In genomic region chr14:54632452-54632851, GRCh38 we compare ENCODE assay signal across 29 cellular contexts.
"Had no signal": no experiment of that assay in that cellular context is flagged by ENCODE, and none has a peak within 500 bp of the region (broad histone marks: within the 10 kb centered on the region; RNA-seq: fewer than 3 reads in every experiment).

No MANE protein-coding gene starts in this region.

- ATAC-seq: effector memory CD8-positive, alpha-beta T cell; esophagus mucosa; foreskin keratinocyte; gastrocnemius medialis; gastroesophageal sphincter; heart right ventricle had no signal

- H3K27ac Mint-ChIP-seq: dendritic cell treated with granulocyte-macrophage colony-stimulating factor and Interleukin-4, amounts not matched to agents 40 ng/mL and 50 ng/mL, for 4 days; effector memory CD8-positive, alpha-beta T cell; endodermal cell had no signal

- H3K4me1 ChIP-seq: colonic mucosa had no signal

- DNase-seq: colonic mucosa; cortex of kidney; dermis blood vessel endothelial cell; dorsolateral prefrontal cortex; effector CD4-positive, alpha-beta T cell; effector CD8-positive, alpha-beta T cell; effector memory CD4-positive, alpha-beta T cell; effector memory CD8-positive, alpha-beta T cell; endodermal cell; erythroblast; esophagus squamous epithelium; foreskin fibroblast; foreskin keratinocyte; foreskin melanocyte; gastrocnemius medialis; glutamatergic neuron; head of caudate nucleus; heart left ventricle; heart right ventricle had no signal

- H3K9me3 ChIP-seq: colonic mucosa, esophagus muscularis mucosa, esophagus squamous epithelium, gastrocnemius medialis, gastroesophageal sphincter, heart left ventricle, heart right ventricle had no signal

- H3K27me3 Mint-ChIP-seq: dendritic cell treated with granulocyte-macrophage colony-stimulating factor and Interleukin-4, amounts not matched to agents 40 ng/mL and 50 ng/mL, for 4 days had no signal

- H3K36me3 ChIP-seq: colonic mucosa, esophagus muscularis mucosa, esophagus squamous epithelium, gastrocnemius medialis, gastroesophageal sphincter, heart left ventricle, heart right ventricle had no signal

- H2AFZ ChIP-seq: hepatocyte had no signal

- H3K4me3 ChIP-seq: colonic mucosa, coronary artery, dorsolateral prefrontal cortex, esophagus muscularis mucosa, esophagus squamous epithelium, gastrocnemius medialis, gastroesophageal sphincter, heart left ventricle, heart right ventricle, hepatocyte had no signal

- H3K4me2 ChIP-seq: hepatocyte had no signal

- H3K27me3 ChIP-seq: colonic mucosa, dorsolateral prefrontal cortex, esophagus muscularis mucosa, esophagus squamous epithelium, foreskin keratinocyte, gastrocnemius medialis, gastroesophageal sphincter, heart left ventricle, heart right ventricle, hepatocyte had no signal

- H3K4me3 Mint-ChIP-seq: dendritic cell treated with granulocyte-macrophage colony-stimulating factor and Interleukin-4, amounts not matched to agents 40 ng/mL and 50 ng/mL, for 4 days; effector memory CD8-positive, alpha-beta T cell; endodermal cell had no signal

- FAIRE-seq: endometrium, endothelial cell of umbilical vein, frontal cortex had no signal

- H3K27ac ChIP-seq: colonic mucosa, coronary artery, dorsolateral prefrontal cortex, epithelial cell of prostate, esophagus muscularis mucosa, esophagus squamous epithelium, foreskin keratinocyte, gastroesophageal sphincter, hepatocyte had no signal
